In the genomic region with DNA sequence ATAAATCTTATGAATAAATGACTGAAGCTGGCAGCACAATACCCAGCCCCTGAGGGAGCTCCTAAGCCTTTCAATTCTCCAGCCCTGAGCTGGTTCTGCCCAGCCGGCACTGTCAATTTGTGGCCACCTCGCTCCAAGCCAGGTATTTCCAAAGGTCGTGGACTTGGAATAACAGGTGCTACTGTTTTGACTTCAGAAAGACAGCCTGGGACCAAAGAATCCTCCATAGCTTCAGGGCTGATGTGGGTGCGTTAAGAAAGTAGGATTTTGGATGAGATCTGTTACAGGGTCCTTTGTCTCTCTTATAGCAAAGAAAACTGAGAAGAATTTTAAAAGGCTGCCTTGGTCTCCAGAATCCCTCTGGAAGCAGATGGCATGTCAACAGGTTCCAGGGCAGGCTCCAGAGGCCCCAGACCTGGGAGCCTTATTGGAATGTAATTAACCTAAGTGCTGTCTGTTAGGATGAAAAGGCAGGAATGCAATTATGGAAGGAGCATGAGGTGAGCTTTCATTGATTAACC, we compare ENCODE assay signal across 16 cellular contexts.
"Had no signal": no experiment of that assay in that cellular context is flagged by ENCODE, and none has a peak within 500 bp of the region (broad histone marks: within the 10 kb centered on the region; RNA-seq: fewer than 3 reads in every experiment).

No MANE protein-coding gene starts in this region.

- H3K27ac Mint-ChIP-seq: activated CD4-positive, alpha-beta T cell treated with anti-CD3 and anti-CD28 coated beads for 36 hours; activated naive CD8-positive, alpha-beta T cell; activated T-helper 1 cell treated with anti-CD3 and anti-CD28 coated beads, Interleukin-12 subunit alpha, Interleukin-12 subunit beta, Interleukin-2, Interleukin-4 antibody, amounts not matched to agents 30 ng/mL and 10 ng/mL and 1 ng/mL, durations not matched to agents 14 hours and 24 hours and 36 hours; stimulated activated memory B cell treated with anti-CD40 and anti-IgM and Interleukin-4, amounts not matched to agents 10 μg/mL and 1 μg/mL and 100 μg/mL, for 72 hours had no signal

- H3K4me3 Mint-ChIP-seq: activated CD4-positive, alpha-beta T cell treated with anti-CD3 and anti-CD28 coated beads for 36 hours; activated naive CD8-positive, alpha-beta T cell; activated T-helper 1 cell treated with anti-CD3 and anti-CD28 coated beads, Interleukin-12 subunit alpha, Interleukin-12 subunit beta, Interleukin-2, Interleukin-4 antibody, amounts not matched to agents 30 ng/mL and 10 ng/mL and 1 ng/mL, durations not matched to agents 14 hours and 24 hours and 36 hours; brain; naive thymus-derived CD8-positive, alpha-beta T cell; stimulated activated memory B cell treated with anti-CD40 and anti-IgM and Interleukin-4, amounts not matched to agents 10 μg/mL and 1 μg/mL and 100 μg/mL, for 72 hours had no signal

- H3K27me3 Mint-ChIP-seq: activated naive CD8-positive, alpha-beta T cell had no signal

- DNase-seq: activated CD4-positive, alpha-beta T cell treated with anti-CD3 and anti-CD28 coated beads for 36 hours; activated CD4-positive, alpha-beta T cell treated with anti-CD3 and anti-CD28 coated beads, Interleukin-2, amount 50 U/mL, for 48 hours; anterior cingulate cortex; central memory CD4-positive, alpha-beta T cell; foreskin melanocyte; left ventricle myocardium superior; naive thymus-derived CD8-positive, alpha-beta T cell; nucleus accumbens; spleen; stimulated activated CD4-positive, alpha-beta T cell treated with anti-CD3 and anti-CD28 coated beads, Interleukin-4, amount 100 ng/mL, for 4 hours; upper lobe of right lung had no signal

- H3K36me3 ChIP-seq: spleen, thoracic aorta, upper lobe of right lung had no signal

- H3K27ac ChIP-seq: spleen, thoracic aorta, upper lobe of right lung had no signal

- H3K9me3 ChIP-seq: spleen, thoracic aorta, upper lobe of right lung had no signal

- H3K4me1 ChIP-seq: upper lobe of right lung had no signal

- ATAC-seq: activated CD4-positive, alpha-beta T cell treated with anti-CD3 and anti-CD28 coated beads for 36 hours; left ventricle myocardium superior; naive thymus-derived CD8-positive, alpha-beta T cell; stimulated activated memory B cell treated with anti-CD40 and anti-IgM and Interleukin-4, amounts not matched to agents 10 μg/mL and 1 μg/mL and 100 μg/mL, for 72 hours; upper lobe of right lung had no signal

- H3K4me3 ChIP-seq: spleen, thoracic aorta, upper lobe of right lung had no signal

- H3K9me3 Mint-ChIP-seq: activated T-helper 1 cell treated with anti-CD3 and anti-CD28 coated beads, Interleukin-12 subunit alpha, Interleukin-12 subunit beta, Interleukin-2, Interleukin-4 antibody, amounts not matched to agents 30 ng/mL and 10 ng/mL and 1 ng/mL, durations not matched to agents 14 hours and 24 hours and 36 hours; brain; naive thymus-derived CD8-positive, alpha-beta T cell had no signal

- H3K36me3 Mint-ChIP-seq: activated naive CD8-positive, alpha-beta T cell; brain; stimulated activated memory B cell treated with anti-CD40 and anti-IgM and Interleukin-4, amounts not matched to agents 10 μg/mL and 1 μg/mL and 100 μg/mL, for 72 hours had no signal

- H3K27me3 ChIP-seq: upper lobe of right lung had no signal
